In the genomic region with DNA sequence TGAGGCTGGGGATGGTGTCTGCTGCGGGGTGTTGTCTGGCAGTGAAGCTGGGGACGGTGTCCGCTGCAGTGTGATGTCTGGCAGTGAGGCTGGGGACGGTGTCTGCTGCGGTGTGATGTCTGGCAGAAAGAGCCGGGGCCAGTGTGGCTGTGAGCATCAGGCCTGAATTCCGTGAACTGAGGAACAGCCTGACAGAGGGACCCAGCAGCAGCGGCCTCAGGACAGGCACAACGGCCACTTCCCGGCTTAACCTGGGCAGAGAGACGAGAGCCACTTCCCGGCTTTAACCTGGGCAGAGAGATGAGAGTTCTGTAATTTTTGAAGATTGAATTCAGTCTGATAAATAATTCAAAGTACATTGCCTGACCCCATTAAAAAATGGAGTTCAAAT, we compare ENCODE assay signal across 20 cellular contexts.
"Had no signal": no experiment of that assay in that cellular context is flagged by ENCODE, and none has a peak within 500 bp of the region (broad histone marks: within the 10 kb centered on the region; RNA-seq: fewer than 3 reads in every experiment).

No MANE protein-coding gene starts in this region.

- H3K36me3 ChIP-seq: cardiac muscle cell, esophagus muscularis mucosa, gastrocnemius medialis, right lobe of liver, thoracic aorta had no signal

- H3K9me3 ChIP-seq: body of pancreas, esophagus muscularis mucosa, gastrocnemius medialis, right lobe of liver, thoracic aorta had no signal

- DNase-seq: activated CD8-positive, alpha-beta memory T cell treated with anti-CD3 and anti-CD28 coated beads, Interleukin-2, amount 50 U/mL, for 48 hours; activated naive CD4-positive, alpha-beta T cell treated with Interleukin-2 at 50 U/mL for 16 hours; activated T-cell treated with anti-CD3 and anti-CD28 coated beads, Interleukin-2, amount 50 U/mL, for 4 hours; body of pancreas; dermis blood vessel endothelial cell; effector memory CD4-positive, alpha-beta T cell; gastrocnemius medialis; midbrain; nephron progenitor cell; SHP77 treated with DMSO at 0.1 percent for 48 hours; SK-N-SH; stimulated activated CD4-positive, alpha-beta T cell treated with anti-CD3 and anti-CD28 coated beads, Interleukin-2, amount 100 ng/mL, for 48 hours; stimulated activated CD8-positive, alpha-beta memory T cell treated with anti-CD3 and anti-CD28 coated beads, Interleukin-4, amount 100 ng/mL, for 48 hours; stimulated activated naive B cell treated with anti-CD40 and anti-IgM and Interleukin-4, amounts not matched to agents 10 μg/mL and 1 μg/mL and 100 μg/mL, for 72 hours had no signal

- H3K27ac ChIP-seq: body of pancreas, cardiac muscle cell, esophagus muscularis mucosa, gastrocnemius medialis, right lobe of liver, thoracic aorta had no signal

- H3K4me1 ChIP-seq: body of pancreas, esophagus muscularis mucosa, gastrocnemius medialis had no signal

- H3K27me3 ChIP-seq: body of pancreas, cardiac muscle cell, gastrocnemius medialis, right lobe of liver had no signal

- ATAC-seq: activated T-cell treated with anti-CD3 and anti-CD28 coated beads, Interleukin-2, amount 50 U/mL, for 4 hours; body of pancreas; gastrocnemius medialis; right lobe of liver; stimulated activated naive B cell treated with anti-CD40 and anti-IgM and Interleukin-4, amounts not matched to agents 10 μg/mL and 1 μg/mL and 100 μg/mL, for 72 hours had no signal

- H3K4me3 ChIP-seq: body of pancreas, cardiac muscle cell, esophagus muscularis mucosa, gastrocnemius medialis, lung, right lobe of liver, smooth muscle cell, thoracic aorta had no signal
